Comparison of ENCODE assay signal across 8 cellular contexts in genomic region chr19:7944177-7944761, GRCh38. TPM values are rescaled to one million over a fixed set of nuclear protein-coding genes. Genes with fewer than 3 reads are reported as not detected.
DNase-seq lines count a peak whose midpoint lies in the region; ATAC-seq and TF ChIP-seq lines count a peak whose summit lies in the region.

No MANE protein-coding gene starts in this region.

- H3K27ac ChIP-seq in AG04450 (ENCODE audit: low read depth, low read length) (peak overlapping the region; percentile 91), right lobe of liver (peak overlapping the region; percentile 71 to 82 (median 71))

- peak; percentile 21 for ATAC-seq in GM18873 (IDR thresholded peaks at IDR 0.05; ENCODE audit: low FRiP score, unreplicated experiment)
- ATAC-seq in HG03520 (IDR thresholded peaks at IDR 0.05; ENCODE audit: unreplicated experiment), result peak; percentile 10
- peak; percentile 65 to 70 (median 66) for ATAC-seq in right lobe of liver

- peak overlapping the region; percentile 96 for H3K27ac Mint-ChIP-seq in activated CD4-positive, alpha-beta T cell treated with anti-CD3 and anti-CD28 coated beads, Interleukin-2, amount 10 ng/mL, durations not matched to agents 7 days and 5 days

- H3K27me3 ChIP-seq in AG04450 (ENCODE audit: control insufficient read depth, insufficient read depth, low read length) (no peaks in the 10 kb centered on the region), right lobe of liver (no peaks in the 10 kb centered on the region)

- H3K9me3 Mint-ChIP-seq in activated CD4-positive, alpha-beta T cell treated with anti-CD3 and anti-CD28 coated beads, Interleukin-2, amount 10 ng/mL, durations not matched to agents 7 days and 5 days, result no peaks in the 10 kb centered on the region

- WGBS in right lobe of liver (ENCODE audit: insufficient coverage, low coverage, low lambda C conversion rate, missing lambda C conversion rate), result 21% methylated on average over 17 of the region's 18 CpGs

- H3K4me1 ChIP-seq in right lobe of liver, result peaks cover 0 to 13% (median 0%) of the 10 kb centered on the region in 4 donors

- CTCF ChIA-PET in AG04450 (lab: Charles Lee), result interaction anchor here (0.5 to 3.9 kb wide), 43 partner anchors 10 to 1286 kb away, joined by 3 to 57 read pairs (median 5); partner anchors contain the start of genes ELAVL1, LRRC8E, MAP2K7 and SNAPC2
- CTCF ChIA-PET in activated CD4-positive, alpha-beta T cell treated with anti-CD3 and anti-CD28 coated beads, Interleukin-2, amount 10 ng/mL, durations not matched to agents 7 days and 5 days (lab: Charles Lee), result interaction anchor here (0.5 to 4.8 kb wide), 31 partner anchors 8 to 1750 kb away, joined by 3 to 38 read pairs (median 4); partner anchors contain the start of genes ELAVL1, MAP2K7, RAB11B and SNAPC2

- intact Hi-C loops in right lobe of liver (cut with DNase I), result loop anchor here in 1 of 2 donors (10.0 kb wide), 1 partner anchor 311 kb away; no protein-coding TSS in a partner anchor

- H3K4me3 ChIP-seq in AG04450 (ENCODE audit: low read depth, low read length) (peak overlapping the region; percentile 71), right lobe of liver (peak overlapping the region; percentile 53 to 94 (median 74))

- no peak for TF ChIP-seq POLR2A in right lobe of liver (IDR thresholded peaks at IDR 0.05)

- POLR2A ChIA-PET in AG04450 (lab: Yijun Ruan, JAX), result interaction anchor here (0.7 to 2.4 kb wide), 7 partner anchors 15 to 311 kb away, joined by 3 to 22 read pairs (median 5); partner anchors contain the start of genes ELAVL1 and MAP2K7
- POLR2A ChIA-PET in activated CD4-positive, alpha-beta T cell treated with anti-CD3 and anti-CD28 coated beads, Interleukin-2, amount 10 ng/mL, durations not matched to agents 7 days and 5 days (lab: Charles Lee), result interaction anchor here (0.6 to 1.0 kb wide), 3 partner anchors 23 to 569 kb away, joined by 3 to 7 read pairs (median 3); partner anchors contain the start of gene ZNF414

- no peaks in the 10 kb centered on the region for H3K27me3 Mint-ChIP-seq in activated CD4-positive, alpha-beta T cell treated with anti-CD3 and anti-CD28 coated beads, Interleukin-2, amount 10 ng/mL, durations not matched to agents 7 days and 5 days

- DNase-seq in AG04450 (ENCODE audit: low read depth, low spot score) (peak; percentile 79), NCI-H524 treated with DMSO at 0.1 percent for 48 hours (lab: John Stamatoyannopoulos, UW) (peak; percentile 28), dermis microvascular lymphatic vessel endothelial cell (ENCODE audit: low read depth in 2 of 2) (peak; percentile 77 to 89), right lobe of liver (peak; percentile 78 to 86 (median 81))
- peak; percentile 90 for DNase-seq in activated CD4-positive, alpha-beta T cell treated with anti-CD3 and anti-CD28 coated beads, Interleukin-2, amount 10 ng/mL, durations not matched to agents 7 days and 5 days
- peak; percentile 83 for DNase-seq in stimulated activated CD4-positive, alpha-beta T cell treated with anti-CD3 and anti-CD28 coated beads, Interleukin-4, amount 100 ng/mL, for 4 hours

- H3K9me3 ChIP-seq in AG04450 (ENCODE audit: control insufficient read depth, insufficient read depth, low read length) (peaks cover 3% of the 10 kb centered on the region; the same call in 1 of the 2 replicates), right lobe of liver (no peaks in the 10 kb centered on the region)

- peaks cover 0 to 10% (median 5%) of the 10 kb centered on the region in 4 donors for H3K36me3 ChIP-seq in right lobe of liver

- TF ChIP-seq CTCF in AG04450 (IDR thresholded peaks at IDR 0.05; ENCODE audit: low read depth, low read length), result peak; percentile 84
- peak; percentile 84 to 89 (median 86) for TF ChIP-seq CTCF in right lobe of liver (IDR thresholded peaks at IDR 0.05)

- H3K4me1 Mint-ChIP-seq in activated CD4-positive, alpha-beta T cell treated with anti-CD3 and anti-CD28 coated beads, Interleukin-2, amount 10 ng/mL, durations not matched to agents 7 days and 5 days, result peaks cover 32% of the 10 kb centered on the region

- H3K36me3 Mint-ChIP-seq in activated CD4-positive, alpha-beta T cell treated with anti-CD3 and anti-CD28 coated beads, Interleukin-2, amount 10 ng/mL, durations not matched to agents 7 days and 5 days (ENCODE audit: low read depth), result peaks cover 8% of the 10 kb centered on the region

- peak overlapping the region; percentile 89 for H3K4me3 Mint-ChIP-seq in activated CD4-positive, alpha-beta T cell treated with anti-CD3 and anti-CD28 coated beads, Interleukin-2, amount 10 ng/mL, durations not matched to agents 7 days and 5 days

RNA-seq across cellular contexts. Expression of gene TIMM44, which starts 0.8 kb away (rescaled TPM):
- polyA plus RNA-seq in AG04450 (2011; rRNA removed), result 42.0 and 43.3 TPM in 2 replicates
- polyA minus RNA-seq in AG04450 (2011; rRNA and poly(A)+ RNA removed), result 26.6 and 27.2 TPM in 2 replicates
- total RNA-seq in activated CD4-positive, alpha-beta T cell treated with anti-CD3 and anti-CD28 coated beads, Interleukin-2, amount 10 ng/mL, durations not matched to agents 7 days and 5 days, result 10 to 100 TPM; 44.0 to 59.9 TPM
- total RNA-seq in dermis microvascular lymphatic vessel endothelial cell (26.2 and 30.2 TPM in 2 replicates), right lobe of liver (10 to 100 TPM; 26.1 to 41.7 (median 36.9) TPM)

RNA-seq across cellular contexts. Expression of gene CTXN1, which starts 18.3 kb away (rescaled TPM):
- 0.95 and 2.2 TPM in 2 replicates for polyA plus RNA-seq in AG04450 (2011; rRNA removed)
- 0.78 and 1.0 TPM in 2 replicates for polyA minus RNA-seq in AG04450 (2011; rRNA and poly(A)+ RNA removed)
- total RNA-seq in activated CD4-positive, alpha-beta T cell treated with anti-CD3 and anti-CD28 coated beads, Interleukin-2, amount 10 ng/mL, durations not matched to agents 7 days and 5 days, result not detected
- 1.5 and 2.9 TPM in 2 replicates for total RNA-seq in dermis microvascular lymphatic vessel endothelial cell
- total RNA-seq in right lobe of liver, result under 1 TPM in 2 of 6 experiments, not detected in 4; 0.18 to 0.49 TPM

RNA-seq across cellular contexts. Expression of gene SNAPC2, which starts 24.1 kb away (rescaled TPM):
- polyA plus RNA-seq in AG04450 (2011; rRNA removed), result 12.1 and 17.7 TPM in 2 replicates
- 8.7 and 11.0 TPM in 2 replicates for polyA minus RNA-seq in AG04450 (2011; rRNA and poly(A)+ RNA removed)
- 10 to 100 TPM; 18.6 to 19.1 TPM for total RNA-seq in activated CD4-positive, alpha-beta T cell treated with anti-CD3 and anti-CD28 coated beads, Interleukin-2, amount 10 ng/mL, durations not matched to agents 7 days and 5 days
- total RNA-seq in dermis microvascular lymphatic vessel endothelial cell (5.1 and 5.8 TPM in 2 replicates), right lobe of liver (1 to 10 TPM; 3.5 to 7.8 (median 5.2) TPM)

RNA-seq across cellular contexts. Expression of gene TGFBR3L, which starts 29.6 kb away (rescaled TPM):
- polyA plus RNA-seq in AG04450 (2011; rRNA removed), result 0.88 TPM in 1 of 2 replicates, not detected in the other
- polyA minus RNA-seq in AG04450 (2011; rRNA and poly(A)+ RNA removed), result not detected in 2 replicates
- total RNA-seq in activated CD4-positive, alpha-beta T cell treated with anti-CD3 and anti-CD28 coated beads, Interleukin-2, amount 10 ng/mL, durations not matched to agents 7 days and 5 days, result 1 to 10 TPM in 1 of 2 experiments, under 1 TPM in 1; 0.79 to 1.4 TPM
- total RNA-seq in dermis microvascular lymphatic vessel endothelial cell (0.25 and 0.26 TPM in 2 replicates), right lobe of liver (1 to 10 TPM in 3 of 6 experiments, under 1 TPM in 3; 0.42 to 2.9 (median 1.3) TPM)

RNA-seq across cellular contexts. Expression of gene MAP2K7, which starts 40.6 kb away (rescaled TPM):
- polyA plus RNA-seq in AG04450 (2011; rRNA removed), result 5.6 and 6.2 TPM in 2 replicates
- polyA minus RNA-seq in AG04450 (2011; rRNA and poly(A)+ RNA removed), result 9.0 and 9.8 TPM in 2 replicates
- total RNA-seq in activated CD4-positive, alpha-beta T cell treated with anti-CD3 and anti-CD28 coated beads, Interleukin-2, amount 10 ng/mL, durations not matched to agents 7 days and 5 days, result 10 to 100 TPM; 44.1 to 45.6 TPM
- 6.9 and 11.4 TPM in 2 replicates for total RNA-seq in dermis microvascular lymphatic vessel endothelial cell
- total RNA-seq in right lobe of liver, result 10 to 100 TPM in 5 of 6 experiments, 1 to 10 TPM in 1; 9.7 to 22.1 (median 15.6) TPM

Comparison
In these comparisons a context has a peak if more than half of its experiments do, and no peak if none do; other contexts are left out.
1. Peak in every context shown above with its lines: DNase-seq, ATAC-seq, H3K4me3 ChIP-seq and H3K27ac ChIP-seq.
2. DNase-seq: peak in every context shown above with its lines; median percentile 90 in activated CD4-positive, alpha-beta T cell treated with anti-CD3 and anti-CD28 coated beads, Interleukin-2, amount 10 ng/mL, durations not matched to agents 7 days and 5 days; 83 in dermis microvascular lymphatic vessel endothelial cell; 83 in stimulated activated CD4-positive, alpha-beta T cell treated with anti-CD3 and anti-CD28 coated beads, Interleukin-4, amount 100 ng/mL, for 4 hours; 81 in right lobe of liver; 79 in AG04450; 28 in NCI-H524 treated with DMSO at 0.1 percent for 48 hours.
3. ATAC-seq: peak in every context shown above with its lines; median percentile 66 in right lobe of liver; 21 in GM18873; 10 in HG03520.